In the genomic region with DNA sequence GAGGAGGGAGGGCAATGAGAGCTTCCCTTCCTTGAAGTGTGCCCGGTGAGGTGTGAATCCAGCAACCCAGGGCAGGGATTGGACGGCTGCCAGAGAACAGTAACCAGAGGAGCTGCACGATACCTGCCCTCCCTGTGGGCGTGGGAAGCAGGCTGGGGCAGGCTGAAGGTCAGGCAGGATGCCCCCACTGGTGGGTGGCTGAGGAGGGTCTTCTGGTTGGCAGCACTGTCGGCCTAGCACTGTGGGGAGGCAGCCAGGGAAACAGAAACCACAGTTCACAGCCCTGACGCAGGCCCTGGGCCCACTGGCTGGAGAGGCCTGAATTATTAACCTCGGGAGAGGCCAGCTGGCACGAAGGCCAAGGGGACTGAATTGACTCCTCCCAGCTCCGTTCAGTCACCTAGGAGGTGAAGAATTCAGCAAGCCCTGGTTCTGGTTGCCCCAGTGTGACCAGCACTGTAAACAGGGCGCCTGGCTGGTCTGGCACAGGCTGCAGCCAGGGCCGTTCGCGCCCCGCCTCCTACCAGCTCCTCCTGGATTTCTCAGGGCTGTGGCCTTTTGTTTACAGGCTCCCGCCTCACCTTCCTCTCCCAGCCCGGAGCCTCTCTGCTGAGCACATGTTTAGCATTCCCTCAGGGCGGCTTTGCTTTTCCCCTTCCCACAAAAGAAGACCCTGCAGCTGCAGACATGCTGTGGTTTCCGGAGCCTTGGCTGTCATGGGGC, we compare ENCODE assay signal across 1 cellular context.
TF ChIP-seq lines count a peak whose summit lies in the region.

No MANE protein-coding gene starts in this region.

TF ChIP-seq in HepG2, 621 proteins besides CTCF, POLR2A, EP300 and RAD21 (continued from another document):
- TF ChIP-seq ZNF512 (CRISPR knock-in tag; IDR thresholded peaks at IDR 0.05) (peak; percentile 76; the same call in 1 of the 2 replicates), ZEB1 (IDR thresholded peaks at IDR 0.05; ENCODE audit: insufficient replicate concordance, low read depth) (no peak), ARHGAP35 (CRISPR knock-in tag; IDR thresholded peaks at IDR 0.05; ENCODE audit: borderline replicate concordance) (0 out of 2 replicates have a peak, but pooled peaks have one; percentile 22), LCORL (IDR thresholded peaks at IDR 0.05) (no peak), LCORL (CRISPR knock-in tag; IDR thresholded peaks at IDR 0.05) (0 out of 2 replicates have a peak, but pooled peaks have one; percentile 27), ZNF619 (CRISPR knock-in tag; IDR thresholded peaks at IDR 0.05) (0 out of 2 replicates have a peak, but pooled peaks have one; percentile 31), PRMT3 (CRISPR knock-in tag; IDR thresholded peaks at IDR 0.05; ENCODE audit: borderline replicate concordance, low read depth) (no peak), HBP1 (CRISPR knock-in tag; IDR thresholded peaks at IDR 0.05; ENCODE audit: low read depth) (no peak), RELA (CRISPR knock-in tag; IDR thresholded peaks at IDR 0.05) (no peak), ZNF207 (IDR thresholded peaks at IDR 0.05; ENCODE audit: borderline replicate concordance) (no peak), ZNF235 (CRISPR knock-in tag; IDR thresholded peaks at IDR 0.05; ENCODE audit: borderline replicate concordance) (peak; percentile 89; the same call in 1 of the 2 replicates), ZNF225 (CRISPR knock-in tag; IDR thresholded peaks at IDR 0.05) (peak; percentile 80; the same call in 1 of the 2 replicates)
- TF ChIP-seq, protein P1, sequence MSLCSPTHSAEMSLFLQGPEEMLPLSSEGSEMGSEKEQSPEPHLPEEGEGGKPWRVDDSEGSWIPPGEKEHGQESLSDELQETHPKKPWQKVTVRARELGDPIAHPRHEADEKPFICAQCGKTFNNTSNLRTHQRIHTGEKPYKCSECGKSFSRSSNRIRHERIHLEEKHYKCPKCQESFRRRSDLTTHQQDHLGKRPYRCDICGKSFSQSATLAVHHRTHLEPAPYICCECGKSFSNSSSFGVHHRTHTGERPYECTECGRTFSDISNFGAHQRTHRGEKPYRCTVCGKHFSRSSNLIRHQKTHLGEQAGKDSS (CRISPR knock-in tag; IDR thresholded peaks at IDR 0.05; ENCODE audit: borderline replicate concordance, low read depth): peak; percentile 42; the same call in 1 of the 2 replicates
- TF ChIP-seq, protein P2, sequence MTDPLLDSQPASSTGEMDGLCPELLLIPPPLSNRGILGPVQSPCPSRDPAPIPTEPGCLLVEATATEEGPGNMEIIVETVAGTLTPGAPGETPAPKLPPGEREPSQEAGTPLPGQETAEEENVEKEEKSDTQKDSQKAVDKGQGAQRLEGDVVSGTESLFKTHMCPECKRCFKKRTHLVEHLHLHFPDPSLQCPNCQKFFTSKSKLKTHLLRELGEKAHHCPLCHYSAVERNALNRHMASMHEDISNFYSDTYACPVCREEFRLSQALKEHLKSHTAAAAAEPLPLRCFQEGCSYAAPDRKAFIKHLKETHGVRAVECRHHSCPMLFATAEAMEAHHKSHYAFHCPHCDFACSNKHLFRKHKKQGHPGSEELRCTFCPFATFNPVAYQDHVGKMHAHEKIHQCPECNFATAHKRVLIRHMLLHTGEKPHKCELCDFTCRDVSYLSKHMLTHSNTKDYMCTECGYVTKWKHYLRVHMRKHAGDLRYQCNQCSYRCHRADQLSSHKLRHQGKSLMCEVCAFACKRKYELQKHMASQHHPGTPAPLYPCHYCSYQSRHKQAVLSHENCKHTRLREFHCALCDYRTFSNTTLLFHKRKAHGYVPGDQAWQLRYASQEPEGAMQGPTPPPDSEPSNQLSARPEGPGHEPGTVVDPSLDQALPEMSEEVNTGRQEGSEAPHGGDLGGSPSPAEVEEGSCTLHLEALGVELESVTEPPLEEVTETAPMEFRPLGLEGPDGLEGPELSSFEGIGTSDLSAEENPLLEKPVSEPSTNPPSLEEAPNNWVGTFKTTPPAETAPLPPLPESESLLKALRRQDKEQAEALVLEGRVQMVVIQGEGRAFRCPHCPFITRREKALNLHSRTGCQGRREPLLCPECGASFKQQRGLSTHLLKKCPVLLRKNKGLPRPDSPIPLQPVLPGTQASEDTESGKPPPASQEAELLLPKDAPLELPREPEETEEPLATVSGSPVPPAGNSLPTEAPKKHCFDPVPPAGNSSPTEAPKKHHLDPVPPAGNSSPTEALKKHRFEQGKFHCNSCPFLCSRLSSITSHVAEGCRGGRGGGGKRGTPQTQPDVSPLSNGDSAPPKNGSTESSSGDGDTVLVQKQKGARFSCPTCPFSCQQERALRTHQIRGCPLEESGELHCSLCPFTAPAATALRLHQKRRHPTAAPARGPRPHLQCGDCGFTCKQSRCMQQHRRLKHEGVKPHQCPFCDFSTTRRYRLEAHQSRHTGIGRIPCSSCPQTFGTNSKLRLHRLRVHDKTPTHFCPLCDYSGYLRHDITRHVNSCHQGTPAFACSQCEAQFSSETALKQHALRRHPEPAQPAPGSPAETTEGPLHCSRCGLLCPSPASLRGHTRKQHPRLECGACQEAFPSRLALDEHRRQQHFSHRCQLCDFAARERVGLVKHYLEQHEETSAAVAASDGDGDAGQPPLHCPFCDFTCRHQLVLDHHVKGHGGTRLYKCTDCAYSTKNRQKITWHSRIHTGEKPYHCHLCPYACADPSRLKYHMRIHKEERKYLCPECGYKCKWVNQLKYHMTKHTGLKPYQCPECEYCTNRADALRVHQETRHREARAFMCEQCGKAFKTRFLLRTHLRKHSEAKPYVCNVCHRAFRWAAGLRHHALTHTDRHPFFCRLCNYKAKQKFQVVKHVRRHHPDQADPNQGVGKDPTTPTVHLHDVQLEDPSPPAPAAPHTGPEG (CRISPR knock-in tag; IDR thresholded peaks at IDR 0.05): no peak
- TF ChIP-seq, protein P3, sequence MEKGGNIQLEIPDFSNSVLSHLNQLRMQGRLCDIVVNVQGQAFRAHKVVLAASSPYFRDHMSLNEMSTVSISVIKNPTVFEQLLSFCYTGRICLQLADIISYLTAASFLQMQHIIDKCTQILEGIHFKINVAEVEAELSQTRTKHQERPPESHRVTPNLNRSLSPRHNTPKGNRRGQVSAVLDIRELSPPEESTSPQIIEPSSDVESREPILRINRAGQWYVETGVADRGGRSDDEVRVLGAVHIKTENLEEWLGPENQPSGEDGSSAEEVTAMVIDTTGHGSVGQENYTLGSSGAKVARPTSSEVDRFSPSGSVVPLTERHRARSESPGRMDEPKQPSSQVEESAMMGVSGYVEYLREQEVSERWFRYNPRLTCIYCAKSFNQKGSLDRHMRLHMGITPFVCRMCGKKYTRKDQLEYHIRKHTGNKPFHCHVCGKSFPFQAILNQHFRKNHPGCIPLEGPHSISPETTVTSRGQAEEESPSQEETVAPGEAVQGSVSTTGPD (CRISPR knock-in tag; IDR thresholded peaks at IDR 0.05): peak; percentile 77; the same call in 1 of the 2 replicates
- TF ChIP-seq, protein P4, sequence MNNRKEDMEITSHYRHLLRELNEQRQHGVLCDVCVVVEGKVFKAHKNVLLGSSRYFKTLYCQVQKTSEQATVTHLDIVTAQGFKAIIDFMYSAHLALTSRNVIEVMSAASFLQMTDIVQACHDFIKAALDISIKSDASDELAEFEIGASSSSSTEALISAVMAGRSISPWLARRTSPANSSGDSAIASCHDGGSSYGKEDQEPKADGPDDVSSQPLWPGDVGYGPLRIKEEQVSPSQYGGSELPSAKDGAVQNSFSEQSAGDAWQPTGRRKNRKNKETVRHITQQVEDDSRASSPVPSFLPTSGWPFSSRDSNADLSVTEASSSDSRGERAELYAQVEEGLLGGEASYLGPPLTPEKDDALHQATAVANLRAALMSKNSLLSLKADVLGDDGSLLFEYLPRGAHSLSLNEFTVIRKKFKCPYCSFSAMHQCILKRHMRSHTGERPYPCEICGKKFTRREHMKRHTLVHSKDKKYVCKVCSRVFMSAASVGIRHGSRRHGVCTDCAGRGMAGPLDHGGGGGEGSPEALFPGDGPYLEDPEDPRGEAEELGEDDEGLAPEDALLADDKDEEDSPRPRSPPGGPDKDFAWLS (CRISPR knock-in tag; IDR thresholded peaks at IDR 0.05; ENCODE audit: borderline replicate concordance): no peak; the same call in 1 of the 2 replicates
